In genomic region chr9:124659099-124659659, GRCh38 we compare ENCODE assay signal across 8 cellular contexts.
DNase-seq lines count a peak whose midpoint lies in the region; ATAC-seq, FAIRE-seq and TF ChIP-seq lines count a peak whose summit lies in the region.

No MANE protein-coding gene starts in this region.

- no peak overlapping the region for H2AFZ ChIP-seq in H1 (ENCODE audit: low read length)

- H3K23ac ChIP-seq in H1 (ENCODE audit: insufficient read length), result no peak overlapping the region

- peaks cover 21% of the 10 kb centered on the region for H3K4me1 Mint-ChIP-seq in activated CD4-positive, alpha-beta memory T cell treated with anti-CD3 and anti-CD28 coated beads for 36 hours (ENCODE audit: low read depth)

- H3K27me3 ChIP-seq in H1 (replicated peaks in 1 of 4; ENCODE audit: control insufficient read depth in 3 of 4, extremely low read depth in 1 of 4, insufficient read depth in 3 of 4, low read length in 3 of 4), result no peaks in the 10 kb centered on the region

- H4K20me1 ChIP-seq in H1 (replicated peaks in 1 of 2; ENCODE audit: control insufficient read depth in 1 of 2, insufficient read depth in 2 of 2, low read length in 2 of 2), result no peaks in the 10 kb centered on the region

- H2BK12ac ChIP-seq in H1 (ENCODE audit: low read depth, low read length), result peak overlapping the region; percentile 62; the same call in 1 of the 2 replicates

- H3K27ac ChIP-seq in H1 (ENCODE audit: low read depth, low read length), result peak overlapping the region; percentile 77; the same call in 1 of the 2 replicates

- peak; percentile 50 for ATAC-seq in HG03095 (IDR thresholded peaks at IDR 0.05; ENCODE audit: unreplicated experiment)

- H3K79me2 ChIP-seq in H1 (ENCODE audit: control insufficient read depth in 1 of 2, insufficient read depth in 2 of 2, low read length in 2 of 2), result peaks cover 0 to 85% of the 10 kb centered on the region in 2 experiments; a peak in 2 of 4 replicates

- peak overlapping the region; percentile 53 for H3K4me3 ChIP-seq in GM12864 (ENCODE audit: low read depth, low read length)
- H3K4me3 ChIP-seq in H1 (ENCODE audit: extremely low read depth in 1 of 4, insufficient read depth in 2 of 4, low read depth in 3 of 4, low read length in 4 of 4), result peak overlapping the region; percentile 43 to 53 (median 46); a peak in 6 of 8 replicates

- H2BK120ac ChIP-seq in H1 (replicated peaks; ENCODE audit: low read depth, low read length), result no peak overlapping the region

- H3K27ac Mint-ChIP-seq in activated CD4-positive, alpha-beta memory T cell treated with anti-CD3 and anti-CD28 coated beads for 36 hours, result peak overlapping the region; percentile 78

- H4K91ac ChIP-seq in H1 (replicated peaks; ENCODE audit: insufficient read length, low read length), result no peak overlapping the region

- no peak for TF ChIP-seq EP300 in H1 (IDR thresholded peaks at IDR 0.05; ENCODE audit: borderline replicate concordance in 1 of 2, low read depth in 2 of 2, low read length in 2 of 2)

- H2BK20ac ChIP-seq in H1 (ENCODE audit: low read length), result no peak overlapping the region

- H2BK5ac ChIP-seq in H1 (ENCODE audit: low read depth, low read length), result no peak overlapping the region; the same call in 1 of the 2 replicates

- 31% methylated on average over 14 of the region's 15 CpGs; no CpG with 5 or more reads in 1 of the 2 experiments for WGBS in H1 (ENCODE audit: extremely low coverage in 1 of 2, insufficient coverage in 1 of 2, insufficient read length in 1 of 2, insufficient replicate concordance in 2 of 2, low coverage in 1 of 2, low lambda C conversion rate in 2 of 2, missing lambda C conversion rate in 1 of 2), 2 experiments

- POLR2A ChIA-PET in activated CD4-positive, alpha-beta memory T cell treated with anti-CD3 and anti-CD28 coated beads for 36 hours (lab: Charles Lee), result interaction anchor here (1.0 kb wide), 1 partner anchor 52 kb away, joined by 3 read pairs; no protein-coding TSS in a partner anchor
- POLR2A ChIA-PET in H1 (lab: Charles Lee; ENCODE audit: partially characterized antibody), result interaction anchor here (1.2 to 1.7 kb wide), 5 partner anchors 18 to 203 kb away, joined by 3 to 5 read pairs (median 3); partner anchors contain the start of genes ARPC5L and RPL35

- H3K18ac ChIP-seq in H1 (ENCODE audit: extremely low read depth, low read length), result 0 out of 2 replicates have a peak overlapping the region, but pooled peaks have one; percentile 4

- no peaks in the 10 kb centered on the region; the same call in 1 of the 2 replicates for H3K23me2 ChIP-seq in H1 (ENCODE audit: low read depth, low read length)

- no peak for TF ChIP-seq CTCF in GM12864 (IDR thresholded peaks at IDR 0.05; ENCODE audit: low read depth, low read length, missing control alignments)
- TF ChIP-seq CTCF in H1 (IDR thresholded peaks at IDR 0.05; ENCODE audit: control extremely low read depth in 1 of 3, insufficient read depth in 1 of 3, low read depth in 1 of 3, low read length in 3 of 3), result no peak

- H3K27me3 Mint-ChIP-seq in activated CD4-positive, alpha-beta memory T cell treated with anti-CD3 and anti-CD28 coated beads for 36 hours, result peaks cover 26% of the 10 kb centered on the region

- no peak for FAIRE-seq in H1 (lab: Jason Lieb, UNC)

- no peak for TF ChIP-seq RAD21 in H1 (IDR thresholded peaks at IDR 0.05 in 1 of 2, conservative IDR thresholded peaks at IDR 0.05 in 1 of 2; ENCODE audit: low read depth in 2 of 2, low read length in 2 of 2)

- H4K8ac ChIP-seq in H1 (ENCODE audit: extremely low read depth, insufficient read depth, low read length), result peak overlapping the region; percentile 88; the same call in 1 of the 2 replicates

- H3K36me3 ChIP-seq in H1 (ENCODE audit: control insufficient read depth in 2 of 4, insufficient read depth in 4 of 4, low read length in 3 of 4), result no peaks in the 10 kb centered on the region

- intact Hi-C loops in activated CD4-positive, alpha-beta memory T cell treated with anti-CD3 and anti-CD28 coated beads for 36 hours (cut with micrococcal nuclease), result loop anchor here (5.0 kb wide), 1 partner anchor 53 kb away; no protein-coding TSS in a partner anchor

- H3K4me2 ChIP-seq in H1 (ENCODE audit: insufficient read depth in 1 of 2, low read depth in 2 of 2, low read length in 2 of 2), result peak overlapping the region; percentile 65 to 66

- H2BK15ac ChIP-seq in H1 (ENCODE audit: low read length), result no peak overlapping the region

- no peaks in the 10 kb centered on the region for H3K36me3 Mint-ChIP-seq in activated CD4-positive, alpha-beta memory T cell treated with anti-CD3 and anti-CD28 coated beads for 36 hours

- H4K5ac ChIP-seq in H1 (ENCODE audit: insufficient read length, low read depth, low read length), result no peak overlapping the region

- H2AK5ac ChIP-seq in H1 (ENCODE audit: low read depth, low read length), result no peak overlapping the region

- peak; percentile 41 for DNase-seq in GM12864 (ENCODE audit: low read depth)
- DNase-seq in NCI-H226, result peak; percentile 95
- peak; percentile 55 for DNase-seq in activated CD4-positive, alpha-beta memory T cell treated with anti-CD3 and anti-CD28 coated beads for 36 hours
- peak in 1 of 2 experiments; percentile 33 for DNase-seq in H1 (ENCODE audit: low read depth in 1 of 2, low spot score in 2 of 2)
- DNase-seq in lung microvascular endothelial cell (ENCODE audit: low read depth in 2 of 2), result peak; percentile 90 to 95
- DNase-seq in stimulated activated CD8-positive, alpha-beta memory T cell treated with anti-CD3 and anti-CD28 coated beads, Interleukin-12 subunit alpha, Interleukin-12 subunit beta, amount 100 ng/mL, for 1 hour (ENCODE audit: low read depth), result peak; percentile 15
- no peak for DNase-seq in effector CD8-positive, alpha-beta T cell (lab: John Stamatoyannopoulos, UW)

- CTCF ChIA-PET in activated CD4-positive, alpha-beta memory T cell treated with anti-CD3 and anti-CD28 coated beads for 36 hours (lab: Charles Lee), result interaction anchor here (0.7 to 2.7 kb wide), 3 partner anchors 42 to 194 kb away, joined by 3 to 12 read pairs (median 4); partner anchors contain the start of genes NR6A1 and WDR38
- CTCF ChIA-PET in H1 (lab: Charles Lee; ENCODE audit: partially characterized antibody), result interaction anchor here (0.6 to 2.1 kb wide), 7 partner anchors 18 to 123 kb away, joined by 3 to 6 read pairs (median 3); no protein-coding TSS in a partner anchor

- H3K9me3 Mint-ChIP-seq in activated CD4-positive, alpha-beta memory T cell treated with anti-CD3 and anti-CD28 coated beads for 36 hours, result no peaks in the 10 kb centered on the region

- TF ChIP-seq POLR2A in H1 (IDR thresholded peaks at IDR 0.05; ENCODE audit: control extremely low read depth in 1 of 2, low read depth in 2 of 2, low read length in 2 of 2), result peak in 1 of 2 experiments; percentile 28; a peak in 1 of 3 replicates

- no peak overlapping the region for H3K14ac ChIP-seq in H1 (ENCODE audit: insufficient read length)

- H3K79me1 ChIP-seq in H1 (ENCODE audit: low read depth, low read length), result peaks cover 2% of the 10 kb centered on the region; the same call in 1 of the 2 replicates

- no peak overlapping the region for H3K4ac ChIP-seq in H1 (replicated peaks; ENCODE audit: insufficient read length, low read depth, low read length)

- no peaks in the 10 kb centered on the region for H3K9me3 ChIP-seq in H1 (ENCODE audit: insufficient read depth in 2 of 2, low read depth in 1 of 2, low read length in 1 of 2)

- peaks cover 0 to 11% (median 7%) of the 10 kb centered on the region in 4 experiments; a peak in 4 of 7 replicates for H3K4me1 ChIP-seq in H1 (replicated peaks in 1 of 4; ENCODE audit: control insufficient read depth in 3 of 4, insufficient read depth in 4 of 4, low read length in 3 of 4)

- peak overlapping the region in 3 of 4 experiments; percentile 44 to 78 (median 46); a peak in 6 of 7 replicates for H3K9ac ChIP-seq in H1 (replicated peaks in 1 of 4; ENCODE audit: extremely low read depth in 1 of 4, low read depth in 3 of 4, low read length in 3 of 4)

- peak overlapping the region; percentile 10 for H3K56ac ChIP-seq in H1 (replicated peaks; ENCODE audit: insufficient read length, low read depth, low read length)

- peak overlapping the region; percentile 81 for H3K4me3 Mint-ChIP-seq in activated CD4-positive, alpha-beta memory T cell treated with anti-CD3 and anti-CD28 coated beads for 36 hours

TF ChIP-seq in H1, 55 proteins besides CTCF, POLR2A, EP300 and RAD21:
- no peak for TF ChIP-seq ASH2L (IDR thresholded peaks at IDR 0.05; ENCODE audit: low read length)
- TF ChIP-seq YY1 (IDR thresholded peaks at IDR 0.05; ENCODE audit: low read depth, low read length), result peak; percentile 74; the same call in 1 of the 2 replicates
- TF ChIP-seq SAP30 (IDR thresholded peaks at IDR 0.05; ENCODE audit: insufficient read depth, insufficient replicate concordance, low read length), result no peak
- TF ChIP-seq HDAC2 (IDR thresholded peaks at IDR 0.05; ENCODE audit: borderline replicate concordance in 1 of 2, low read depth in 2 of 2, low read length in 2 of 2), result no peak
- TF ChIP-seq TEAD4 (IDR thresholded peaks at IDR 0.05; ENCODE audit: low read depth, low read length), result 0 out of 2 replicates have a peak, but pooled peaks have one; percentile 9
- peak; percentile 49; the same call in 1 of the 2 replicates for TF ChIP-seq CEBPB (IDR thresholded peaks at IDR 0.05; ENCODE audit: low read depth, low read length)
- TF ChIP-seq POLR2AphosphoS5 (IDR thresholded peaks at IDR 0.05; ENCODE audit: low read depth, low read length), result 0 out of 2 replicates have a peak, but pooled peaks have one; percentile 9
- no peak for TF ChIP-seq CHD2 (IDR thresholded peaks at IDR 0.05; ENCODE audit: low read length)
- no peak for TF ChIP-seq SIN3A (conservative IDR thresholded peaks at IDR 0.05 in 1 of 2, IDR thresholded peaks at IDR 0.05 in 1 of 2; ENCODE audit: low read depth in 1 of 2, low read length in 2 of 2)
- TF ChIP-seq CHD1 (IDR thresholded peaks at IDR 0.05; ENCODE audit: low read depth, low read length), result no peak
